In the genomic region with DNA sequence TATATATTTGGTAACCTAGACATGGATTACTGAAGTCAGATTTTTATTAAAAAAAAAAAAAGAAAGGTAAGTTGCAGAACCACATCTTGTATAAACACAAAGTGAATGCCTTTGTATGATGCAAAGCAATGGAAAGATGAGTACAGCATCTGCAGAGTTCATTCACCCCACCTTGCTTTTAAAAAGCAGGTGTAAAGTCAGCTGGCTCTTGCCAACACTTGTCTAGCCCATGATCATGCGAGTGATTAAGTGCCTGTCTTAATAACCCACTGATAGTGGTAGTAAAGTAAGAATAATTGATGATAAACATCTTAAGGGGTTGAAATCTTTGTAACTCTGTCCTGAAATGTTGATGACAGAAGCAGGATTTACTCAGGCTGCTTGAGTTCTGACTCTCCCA, we compare ENCODE assay signal across 27 cellular contexts.
"Had no signal": no experiment of that assay in that cellular context is flagged by ENCODE, and none has a peak within 500 bp of the region (broad histone marks: within the 10 kb centered on the region; RNA-seq: fewer than 3 reads in every experiment).

No MANE protein-coding gene starts in this region.

- H3K4me3 ChIP-seq: body of pancreas, cardiac muscle cell, colonic mucosa, esophagus squamous epithelium, heart left ventricle had no signal

- H3K9me3 ChIP-seq: body of pancreas, colonic mucosa, esophagus squamous epithelium had no signal

- H3K27ac ChIP-seq: body of pancreas, cardiac muscle cell, colonic mucosa, esophagus squamous epithelium, heart left ventricle, VCaP had no signal

- H3K27me3 ChIP-seq: body of pancreas, cardiac muscle cell, colonic mucosa, esophagus squamous epithelium, heart left ventricle had no signal

- DNase-seq: activated CD4-positive, alpha-beta memory T cell treated with anti-CD3 and anti-CD28 coated beads, Interleukin-2, amount 10 ng/mL, durations not matched to agents 7 days and 5 days; activated CD4-positive, alpha-beta T cell treated with anti-CD3 and anti-CD28 coated beads for 1 hour; activated CD4-positive, alpha-beta T cell treated with anti-CD3 and anti-CD28 coated beads for 4 hours; activated CD4-positive, alpha-beta T cell treated with anti-CD3 and anti-CD28 coated beads, Interleukin-2, amount 10 ng/mL, durations not matched to agents 7 days and 5 days; activated CD4-positive, alpha-beta T cell treated with anti-CD3 and anti-CD28 coated beads, Interleukin-2, amount 50 U/mL, for 4 hours; activated CD8-positive, alpha-beta memory T cell treated with anti-CD3 and anti-CD28 coated beads, Interleukin-2, amount 50 U/mL, for 48 hours; activated effector memory CD4-positive, alpha-beta T cell treated with Interleukin-2 at 50 U/mL for 16 hours; activated gamma-delta T cell treated with Interleukin-2 at 50 U/mL for 16 hours; activated naive CD4-positive, alpha-beta T cell treated with anti-CD3 and anti-CD28 coated beads, Interleukin-2, amount 50 U/mL, for 16 hours; activated naive CD4-positive, alpha-beta T cell treated with Interleukin-2 at 50 U/mL for 16 hours; activated T-cell treated with anti-CD3 and anti-CD28 coated beads for 4 hours; activated T-cell treated with anti-CD3 and anti-CD28 coated beads, Interleukin-2, amount 50 U/mL, for 24 hours; amygdala; aorta; body of pancreas; central memory CD4-positive, alpha-beta T cell; cerebellar nuclear complex; colonic mucosa; effector CD8-positive, alpha-beta T cell; erythroblast; esophagus squamous epithelium; glutamatergic neuron; heart left ventricle; hypothalamus; T-helper 2 cell had no signal

- H3K4me1 ChIP-seq: body of pancreas, colonic mucosa had no signal

- H3K36me3 ChIP-seq: cardiac muscle cell, colonic mucosa, esophagus squamous epithelium, heart left ventricle had no signal
